12 cellular contexts compared by ENCODE assay signal in genomic region chr18:9838144-9838877, GRCh38. TPM values are rescaled to one million over a fixed set of nuclear protein-coding genes. Genes with fewer than 3 reads are reported as not detected.
DNase-seq lines count a peak whose midpoint lies in the region; ATAC-seq, FAIRE-seq and TF ChIP-seq lines count a peak whose summit lies in the region.
"Had no signal": no experiment of that assay in that cellular context is flagged by ENCODE, and none has a peak within 500 bp of the region (broad histone marks: within the 10 kb centered on the region; RNA-seq: fewer than 3 reads in every experiment).

No MANE protein-coding gene starts in this region.

- H3K79me2 ChIP-seq in astrocyte (ENCODE audit: insufficient read depth, low read length) = no peaks in the 10 kb centered on the region

- H4K20me1 ChIP-seq in astrocyte (ENCODE audit: insufficient read depth, low read length) = peaks cover 19% of the 10 kb centered on the region

- in situ Hi-C loops in ACHN (cut with HindIII; ENCODE audit: low pct_ligation_motif_present, low pct_unique_long_range_greater_than_20kb, low sequenced_read_pairs) = no loop called here

- H3K9me3 ChIP-seq in astrocyte (ENCODE audit: insufficient read depth, low read depth, low read length) (no peaks in the 10 kb centered on the region), stomach smooth muscle (ENCODE audit: control insufficient read depth in 2 of 2, low read length in 2 of 2) (no peaks in the 10 kb centered on the region)

- H3K36me3 Mint-ChIP-seq in astrocyte (ENCODE audit: low read depth, unreplicated experiment) (peaks cover 25% of the 10 kb centered on the region), HFFc6 (ENCODE audit: low read depth) (peaks cover 3% of the 10 kb centered on the region; the same call in 1 of the 2 replicates)

- peak overlapping the region; percentile 45 for H3K9ac ChIP-seq in astrocyte (ENCODE audit: low read length)
- peak overlapping the region; percentile 21 to 62 for H3K9ac ChIP-seq in stomach smooth muscle (ENCODE audit: low read length in 2 of 2)

- TF ChIP-seq CTCF in astrocyte (IDR thresholded peaks at IDR 0.05; ENCODE audit: insufficient read depth, low read depth, low read length) = no peak
- TF ChIP-seq CTCF in HFFc6 (IDR thresholded peaks at IDR 0.05) = no peak

- H3K27ac ChIP-seq in astrocyte (ENCODE audit: low read depth, low read length) (peak overlapping the region; percentile 52), stomach smooth muscle (ENCODE audit: low read length) (peak overlapping the region; percentile 92)
- H3K27ac ChIP-seq: 22Rv1 had no signal

- H3K4me3 Mint-ChIP-seq in astrocyte (ENCODE audit: unreplicated experiment) = no peak overlapping the region
- H3K4me3 Mint-ChIP-seq in HFFc6 = no peak overlapping the region

- peak overlapping the region; percentile 56 for H3K27ac Mint-ChIP-seq in astrocyte (ENCODE audit: unreplicated experiment)
- H3K27ac Mint-ChIP-seq in HFFc6 = no peak overlapping the region

- no peak overlapping the region for H2AFZ ChIP-seq in astrocyte (ENCODE audit: low read depth, low read length)

- H3K4me1 Mint-ChIP-seq in astrocyte (ENCODE audit: low read depth, unreplicated experiment) = peaks cover 23% of the 10 kb centered on the region
- H3K4me1 Mint-ChIP-seq in HFFc6 (ENCODE audit: low read depth) = no peaks in the 10 kb centered on the region

- H3K4me2 ChIP-seq in astrocyte (ENCODE audit: low read length) = peak overlapping the region; percentile 5

- H3K9me3 Mint-ChIP-seq in astrocyte (ENCODE audit: unreplicated experiment) = peaks cover 3% of the 10 kb centered on the region
- no peaks in the 10 kb centered on the region for H3K9me3 Mint-ChIP-seq in HFFc6

- H3K27me3 ChIP-seq in astrocyte (ENCODE audit: insufficient read depth, low read length) = no peaks in the 10 kb centered on the region
- H3K27me3 ChIP-seq in stomach smooth muscle (ENCODE audit: control insufficient read depth in 1 of 2, insufficient read depth in 2 of 2, low read length in 2 of 2) = no peaks in the 10 kb centered on the region

- ATAC-seq in HG03039 (IDR thresholded peaks at IDR 0.05; ENCODE audit: unreplicated experiment) = no peak

- H3K36me3 ChIP-seq in astrocyte (ENCODE audit: insufficient read depth, low read length) (peaks cover 2% of the 10 kb centered on the region), stomach smooth muscle (ENCODE audit: control insufficient read depth in 2 of 2, insufficient read depth in 2 of 2, low read length in 2 of 2) (no peaks in the 10 kb centered on the region)

- DNase-seq in DMS 273 (lab: John Stamatoyannopoulos, UW; ENCODE audit: unreplicated experiment) = peak; percentile 9
- DNase-seq in DMS 273 treated with DMSO at 0.1 percent for 48 hours (lab: John Stamatoyannopoulos, UW) = no peak
- peak; percentile 82 for DNase-seq in astrocyte (ENCODE audit: low read depth)
- peak; percentile 78 for DNase-seq in iPS-NIHi7 (ENCODE audit: extremely low spot score)
- no peak for DNase-seq in HFFc6
- DNase-seq in ACHN = no peak
- DNase-seq: aorta, NCI-H1048 had no signal

- H3K4me1 ChIP-seq in astrocyte (ENCODE audit: insufficient read depth, low read length) (peaks cover 11% of the 10 kb centered on the region), stomach smooth muscle (ENCODE audit: control insufficient read depth, insufficient read depth, low read length) (peaks cover 54% of the 10 kb centered on the region)

- no peak overlapping the region for H3K4me3 ChIP-seq in astrocyte (ENCODE audit: insufficient read depth, low read depth, low read length)
- H3K4me3 ChIP-seq in stomach smooth muscle (ENCODE audit: low read length in 2 of 2) = peak overlapping the region; percentile 12 to 49

- no peaks in the 10 kb centered on the region for H3K27me3 Mint-ChIP-seq in astrocyte (ENCODE audit: low read depth, unreplicated experiment)
- peaks cover 1% of the 10 kb centered on the region; the same call in 1 of the 2 replicates for H3K27me3 Mint-ChIP-seq in HFFc6 (ENCODE audit: insufficient read depth)

- FAIRE-seq in astrocyte (lab: Jason Lieb, UNC) = peak; percentile 23
- FAIRE-seq: GM12891 had no signal

RNA-seq across cellular contexts. Expression of gene TXNDC2, which starts 47.5 kb away (rescaled TPM):
- 0.07 TPM in 1 of 2 replicates, not detected in the other for total RNA-seq in astrocyte
- under 1 TPM in 3 of 6 experiments, not detected in 3; 0.14 to 0.34 (median 0.18) TPM for total RNA-seq in HFFc6 (2021; fragmentation: NEBNext Ultra II Directional; extraction: Animal tissue kit (Norgen Biotek cat#: 25700))

Comparison
In these comparisons a context has a peak if more than half of its experiments do, and no peak if none do; other contexts are left out.
1. DNase-seq: peak in DMS 273 (single experiment), astrocyte (single experiment) and iPS-NIHi7 (single experiment); none in DMS 273 treated with DMSO at 0.1 percent for 48 hours (single experiment), HFFc6 (single experiment) and ACHN (single experiment).